In the genomic region with DNA sequence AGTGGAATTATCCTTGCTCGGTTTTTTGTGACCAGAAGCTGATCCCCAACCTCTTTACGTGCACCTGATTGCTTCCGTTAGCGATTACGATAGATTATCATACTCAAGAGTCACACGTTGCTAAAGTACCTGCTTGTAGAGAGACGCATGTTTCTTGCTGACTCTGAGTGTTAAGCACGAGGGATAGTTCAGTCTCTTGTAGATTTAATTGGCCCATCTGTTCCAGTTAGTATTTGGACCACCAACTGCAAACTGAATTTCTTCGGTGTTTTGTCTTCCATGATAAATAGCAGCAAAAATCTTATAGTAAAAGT, we compare ENCODE assay signal across 8 cellular contexts. TPM values are rescaled to one million over a fixed set of nuclear protein-coding genes. Genes with fewer than 3 reads are reported as not detected.
DNase-seq lines count a peak whose midpoint lies in the region; ATAC-seq and TF ChIP-seq lines count a peak whose summit lies in the region.

No MANE protein-coding gene starts in this region.

- no peaks in the 10 kb centered on the region for H3K9me3 Mint-ChIP-seq in mesothelial cell of epicardium

- TF ChIP-seq CTCF in GM13977 (IDR thresholded peaks at IDR 0.05; ENCODE audit: extremely low read depth, insufficient read depth, missing control alignments) (no peak), brain microvascular endothelial cell (IDR thresholded peaks at IDR 0.05; ENCODE audit: low read depth, low read length, missing control alignments) (no peak), mesothelial cell of epicardium (IDR thresholded peaks at IDR 0.05; ENCODE audit: unreplicated experiment) (no peak)

- peak; percentile 18 for ATAC-seq in GM21717 (IDR thresholded peaks at IDR 0.05; ENCODE audit: unreplicated experiment)
- ATAC-seq in GM19467 (IDR thresholded peaks at IDR 0.05; ENCODE audit: unreplicated experiment), result no peak

- no peaks in the 10 kb centered on the region for H3K27me3 ChIP-seq in brain microvascular endothelial cell (replicated peaks)

- H3K4me3 ChIP-seq in brain microvascular endothelial cell (ENCODE audit: low read depth, low read length), result peak overlapping the region; percentile 78

- H3K9me3 ChIP-seq in KOPT-K1 (ENCODE audit: insufficient read depth, low read length, poor library complexity, severe bottlenecking), result no peaks in the 10 kb centered on the region

- peak overlapping the region; percentile 99 for H3K27ac Mint-ChIP-seq in mesothelial cell of epicardium

- in situ Hi-C loops in GM13977 (cut with MboI; ENCODE audit: low pct_unique_long_range_greater_than_20kb, low sequenced_read_pairs, unreplicated experiment), result loop anchor here (25.0 kb wide), 2 partner anchors 192 to 542 kb away; a partner anchor contains a TSS
- in situ Hi-C loops in brain microvascular endothelial cell (cut with HindIII; ENCODE audit: low pct_ligation_motif_present, low sequenced_read_pairs), result no loop called here

- DNase-seq in GM13977 (ENCODE audit: low spot score), result peak; percentile 15
- DNase-seq in brain microvascular endothelial cell, result no peak
- no peak for DNase-seq in mesothelial cell of epicardium (ENCODE audit: low spot score in 2 of 2, unreplicated experiment in 2 of 2)
- no peak for DNase-seq in AML-193 (lab: John Stamatoyannopoulos, UW)
- no peak for DNase-seq in glomerular visceral epithelial cell (ENCODE audit: extremely low spot score)

- H3K27me3 Mint-ChIP-seq in mesothelial cell of epicardium (ENCODE audit: low read depth), result no peaks in the 10 kb centered on the region

- H3K4me1 Mint-ChIP-seq in mesothelial cell of epicardium, result peaks cover 16% of the 10 kb centered on the region

- H3K4me3 Mint-ChIP-seq in mesothelial cell of epicardium, result peak overlapping the region; percentile 93

- H3K36me3 ChIP-seq in KOPT-K1 (ENCODE audit: insufficient read depth, low read length) (peaks cover 38% of the 10 kb centered on the region), brain microvascular endothelial cell (replicated peaks) (no peaks in the 10 kb centered on the region)

- H3K36me3 Mint-ChIP-seq in mesothelial cell of epicardium, result peaks cover 5% of the 10 kb centered on the region

- H3K27ac ChIP-seq in KOPT-K1 (ENCODE audit: low read depth, low read length, poor library complexity, severe bottlenecking) (peak overlapping the region; percentile 93), brain microvascular endothelial cell (peak overlapping the region; percentile 74)

RNA-seq across cellular contexts. Expression of a gene that starts 0.5 kb away (rescaled TPM):
- total RNA-seq in mesothelial cell of epicardium, result 17.7 to 18.3 TPM (median 17.8 TPM) in 3 replicates
